1 cellular context compared by ENCODE assay signal in genomic region chr11:3962406-3962840, GRCh38.
TF ChIP-seq lines count a peak whose summit lies in the region.

No MANE protein-coding gene starts in this region.

TF ChIP-seq in IMR-90, 13 proteins besides CTCF, POLR2A, EP300 and RAD21 (continued from another document):
- TF ChIP-seq BHLHE40 (IDR thresholded peaks at IDR 0.05; ENCODE audit: low read depth, low read length) (no peak; the same call in 1 of the 2 replicates), CHD1 (IDR thresholded peaks at IDR 0.05; ENCODE audit: low read depth, low read length) (no peak), RFX5 (IDR thresholded peaks at IDR 0.05; ENCODE audit: low read depth, low read length) (no peak), RCOR1 (IDR thresholded peaks at IDR 0.05; ENCODE audit: insufficient replicate concordance, low read length) (no peak), MAZ (IDR thresholded peaks at IDR 0.05; ENCODE audit: borderline replicate concordance, low read depth, low read length) (no peak), MAFK (IDR thresholded peaks at IDR 0.05; ENCODE audit: low read depth, low read length) (no peak), SMC3 (IDR thresholded peaks at IDR 0.05; ENCODE audit: low read depth, low read length) (no peak)
